In the genomic region with DNA sequence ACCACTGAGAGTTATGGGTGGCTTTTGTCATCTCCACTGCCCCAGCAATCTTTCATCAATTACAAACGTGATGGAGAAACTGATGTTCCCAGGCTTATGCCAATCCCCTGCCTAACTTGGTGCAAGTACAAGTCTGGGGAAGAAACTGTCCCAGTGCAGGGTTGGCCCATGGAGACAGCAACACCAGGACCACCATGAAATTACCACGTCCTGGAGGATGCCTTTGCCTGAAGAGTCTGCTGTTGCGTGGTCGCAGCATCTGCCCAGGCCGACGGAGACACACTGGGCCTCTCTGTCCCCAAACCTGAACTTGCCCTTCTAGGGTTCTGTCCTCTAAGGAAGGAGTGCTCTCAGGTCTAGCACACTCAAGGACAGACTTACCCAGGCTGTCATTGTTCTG, we compare ENCODE assay signal across 17 cellular contexts.
"Had no signal": no experiment of that assay in that cellular context is flagged by ENCODE, and none has a peak within 500 bp of the region (broad histone marks: within the 10 kb centered on the region; RNA-seq: fewer than 3 reads in every experiment).

No MANE protein-coding gene starts in this region.

- DNase-seq: effector memory CD4-positive, alpha-beta T cell; hippocampal formation; kidney glomerular epithelial cell; mammary epithelial cell; naive thymus-derived CD8-positive, alpha-beta T cell; right cardiac atrium; small intestine; stimulated activated CD4-positive, alpha-beta T cell treated with anti-CD3 and anti-CD28 coated beads, Interleukin-12 subunit alpha, Interleukin-12 subunit beta, amount 100 ng/mL, for 4 hours; stimulated activated naive CD8-positive, alpha-beta T cell treated with anti-CD3 and anti-CD28 coated beads, Interleukin-15, Interleukin-2, amounts not matched to agents 100 U/mL and 50 U/mL, for 24 hours; tibial artery; upper lobe of left lung had no signal

- H3K36me3 Mint-ChIP-seq: naive thymus-derived CD8-positive, alpha-beta T cell had no signal

- H3K27ac ChIP-seq: heart left ventricle, neutrophil, tibial artery, upper lobe of left lung, vagina had no signal

- H3K9me3 ChIP-seq: heart left ventricle, neutrophil, tibial artery, upper lobe of left lung, vagina had no signal

- H3K36me3 ChIP-seq: heart left ventricle, neutrophil, tibial artery, upper lobe of left lung, vagina had no signal

- FAIRE-seq: endometrium, frontal cortex, small intestine had no signal

- H3K4me3 Mint-ChIP-seq: naive thymus-derived CD8-positive, alpha-beta T cell had no signal

- H3K9me3 Mint-ChIP-seq: naive thymus-derived CD8-positive, alpha-beta T cell had no signal

- H3K4me3 ChIP-seq: heart left ventricle, tibial artery, upper lobe of left lung, vagina had no signal

- H3K27me3 ChIP-seq: neutrophil, upper lobe of left lung, vagina had no signal

- H3K4me1 ChIP-seq: heart left ventricle, tibial artery, upper lobe of left lung, vagina had no signal

- ATAC-seq: esophagus mucosa; naive thymus-derived CD8-positive, alpha-beta T cell; right cardiac atrium; stimulated activated naive CD8-positive, alpha-beta T cell treated with anti-CD3 and anti-CD28 coated beads, Interleukin-15, Interleukin-2, amounts not matched to agents 100 U/mL and 50 U/mL, for 24 hours had no signal

- H3K27ac Mint-ChIP-seq: naive thymus-derived CD8-positive, alpha-beta T cell had no signal
